ENCODE assay signal across 13 cellular contexts in the genomic region with DNA sequence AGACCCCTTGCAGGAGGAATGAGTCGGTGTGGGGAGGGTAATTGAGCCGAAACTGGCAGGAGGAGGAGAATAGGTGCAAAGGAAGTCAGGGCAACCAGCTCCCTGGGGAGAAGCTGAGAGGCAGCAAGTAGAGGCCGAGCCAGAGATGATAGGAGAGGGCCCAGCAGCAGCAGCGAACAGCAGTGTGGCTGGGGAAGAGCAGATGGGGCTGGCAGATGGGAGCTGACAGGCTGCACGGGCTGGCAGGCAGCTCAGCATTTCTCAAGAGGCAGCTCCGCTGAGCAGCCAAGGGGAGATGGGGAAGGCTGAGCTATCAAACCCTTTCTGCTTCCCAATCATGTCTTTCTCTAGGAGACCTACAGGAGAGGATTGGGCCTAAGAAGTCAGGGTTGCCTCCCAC.
DNase-seq lines count a peak whose midpoint lies in the region; ATAC-seq and TF ChIP-seq lines count a peak whose summit lies in the region.
"Had no signal": no experiment of that assay in that cellular context is flagged by ENCODE, and none has a peak within 500 bp of the region (broad histone marks: within the 10 kb centered on the region; RNA-seq: fewer than 3 reads in every experiment).

No MANE protein-coding gene starts in this region.

- no peaks in the 10 kb centered on the region for H3K36me3 Mint-ChIP-seq in activated CD8-positive, alpha-beta memory T cell treated with anti-CD3 and anti-CD28 coated beads, Interleukin-2, amount 10 ng/mL, durations not matched to agents 7 days and 5 days

- H3K4me1 ChIP-seq in BE2C (no peaks in the 10 kb centered on the region), left lung (peaks cover 0 to 5% of the 10 kb centered on the region in 2 donors)
- H3K4me1 ChIP-seq: colonic mucosa had no signal

- H3K27me3 ChIP-seq in BE2C (no peaks in the 10 kb centered on the region), left lung (no peaks in the 10 kb centered on the region)
- H3K27me3 ChIP-seq: colonic mucosa had no signal

- TF ChIP-seq CTCF in BE2C (IDR thresholded peaks at IDR 0.05; ENCODE audit: low read depth, low read length), result no peak
- TF ChIP-seq CTCF in left lung (IDR thresholded peaks at IDR 0.05), result no peak

- H3K4me3 ChIP-seq in BE2C (ENCODE audit: low read depth, low read length), result no peak overlapping the region
- no peak overlapping the region for H3K4me3 ChIP-seq in left lung
- H3K4me3 ChIP-seq: colonic mucosa had no signal

- CTCF ChIA-PET in activated CD8-positive, alpha-beta memory T cell treated with anti-CD3 and anti-CD28 coated beads, Interleukin-2, amount 10 ng/mL, durations not matched to agents 7 days and 5 days (lab: Charles Lee), result interaction anchor here (0.6 to 1.4 kb wide), 2 partner anchors 10 to 376 kb away, joined by 3 read pairs; no protein-coding TSS in a partner anchor

- peak; percentile 19 for DNase-seq in BE2C
- DNase-seq in SK-N-DZ (ENCODE audit: low spot score), result peak; percentile 56
- DNase-seq in left lung, result no peak
- no peak for DNase-seq in GM19240 (ENCODE audit: insufficient read length, low spot score)
- no peak for DNase-seq in activated CD8-positive, alpha-beta memory T cell treated with anti-CD3 and anti-CD28 coated beads, Interleukin-2, amount 10 ng/mL, durations not matched to agents 7 days and 5 days
- DNase-seq: activated B cell treated with CpG ODN at 0.5 μM for 24 hours; colonic mucosa; foreskin melanocyte; stimulated activated CD4-positive, alpha-beta T cell treated with anti-CD3 and anti-CD28 coated beads, Interleukin-4, amount 100 ng/mL, for 4 hours had no signal

- intact Hi-C loops in left lung (cut with DNase I), result no loop called here

- H3K9me3 Mint-ChIP-seq in activated CD8-positive, alpha-beta memory T cell treated with anti-CD3 and anti-CD28 coated beads, Interleukin-2, amount 10 ng/mL, durations not matched to agents 7 days and 5 days (ENCODE audit: low read depth), result no peaks in the 10 kb centered on the region
- H3K9me3 Mint-ChIP-seq: activated B cell treated with CpG ODN at 0.5 μM for 24 hours had no signal

- H3K4me1 Mint-ChIP-seq in activated CD8-positive, alpha-beta memory T cell treated with anti-CD3 and anti-CD28 coated beads, Interleukin-2, amount 10 ng/mL, durations not matched to agents 7 days and 5 days, result no peaks in the 10 kb centered on the region
- H3K4me1 Mint-ChIP-seq: activated B cell treated with CpG ODN at 0.5 μM for 24 hours had no signal

- H3K27me3 Mint-ChIP-seq in activated CD8-positive, alpha-beta memory T cell treated with anti-CD3 and anti-CD28 coated beads, Interleukin-2, amount 10 ng/mL, durations not matched to agents 7 days and 5 days, result no peaks in the 10 kb centered on the region
- H3K27me3 Mint-ChIP-seq: activated B cell treated with CpG ODN at 0.5 μM for 24 hours had no signal

- H3K27ac Mint-ChIP-seq in activated CD8-positive, alpha-beta memory T cell treated with anti-CD3 and anti-CD28 coated beads, Interleukin-2, amount 10 ng/mL, durations not matched to agents 7 days and 5 days, result no peak overlapping the region
- H3K27ac Mint-ChIP-seq: activated B cell treated with CpG ODN at 0.5 μM for 24 hours, B cell had no signal

- H3K4me3 Mint-ChIP-seq in activated CD8-positive, alpha-beta memory T cell treated with anti-CD3 and anti-CD28 coated beads, Interleukin-2, amount 10 ng/mL, durations not matched to agents 7 days and 5 days, result no peak overlapping the region
- H3K4me3 Mint-ChIP-seq: activated B cell treated with CpG ODN at 0.5 μM for 24 hours, B cell had no signal

- no peak overlapping the region for H3K27ac ChIP-seq in left lung
- H3K27ac ChIP-seq: colonic mucosa had no signal

- H3K36me3 ChIP-seq in BE2C (no peaks in the 10 kb centered on the region), left lung (no peaks in the 10 kb centered on the region)
- H3K36me3 ChIP-seq: colonic mucosa had no signal

- ATAC-seq in HG03432 (IDR thresholded peaks at IDR 0.05; ENCODE audit: unreplicated experiment), result peak; percentile 27
- ATAC-seq in left lung, result peak; percentile 53
- ATAC-seq in HG03439 (IDR thresholded peaks at IDR 0.05; ENCODE audit: unreplicated experiment), result no peak
- ATAC-seq in HG02970 (IDR thresholded peaks at IDR 0.05; ENCODE audit: low FRiP score, unreplicated experiment), result no peak
- ATAC-seq in activated CD8-positive, alpha-beta memory T cell treated with anti-CD3 and anti-CD28 coated beads, Interleukin-2, amount 10 ng/mL, durations not matched to agents 7 days and 5 days, result no peak

- H3K9me3 ChIP-seq in BE2C (no peaks in the 10 kb centered on the region), left lung (no peaks in the 10 kb centered on the region)
- H3K9me3 ChIP-seq: colonic mucosa had no signal

Comparison
In these comparisons a context has a peak if more than half of its experiments do, and no peak if none do; other contexts are left out.
1. DNase-seq: peak in BE2C (single experiment) and SK-N-DZ (single experiment); none in left lung (0 of 2), GM19240 (single experiment) and activated CD8-positive, alpha-beta memory T cell treated with anti-CD3 and anti-CD28 coated beads, Interleukin-2, amount 10 ng/mL, durations not matched to agents 7 days and 5 days (single experiment).
2. ATAC-seq: peak in HG03432 (single experiment) and left lung (single experiment); none in HG03439 (single experiment), HG02970 (single experiment) and activated CD8-positive, alpha-beta memory T cell treated with anti-CD3 and anti-CD28 coated beads, Interleukin-2, amount 10 ng/mL, durations not matched to agents 7 days and 5 days (single experiment).